Comparison of ENCODE assay signal across 17 cellular contexts in the genomic region with DNA sequence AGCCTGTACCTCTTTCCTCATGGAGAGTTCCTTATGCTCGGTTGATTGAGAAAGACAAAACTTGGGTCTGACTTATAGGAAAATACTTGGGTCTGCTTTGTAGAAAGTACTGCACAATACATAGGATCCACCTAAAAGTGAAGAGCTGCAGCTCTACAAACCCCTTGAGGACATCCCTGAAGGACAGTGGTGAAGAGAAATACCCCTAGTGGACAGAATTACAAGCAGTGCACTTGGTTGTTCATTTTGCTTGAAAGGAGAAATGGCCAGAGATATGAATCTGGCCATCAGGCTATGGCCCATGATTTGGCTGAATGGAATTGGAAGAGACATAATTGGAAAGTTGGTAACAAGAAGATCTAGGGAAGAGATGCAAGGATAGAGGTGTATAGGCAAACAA. TPM values are rescaled to one million over a fixed set of nuclear protein-coding genes. Genes with fewer than 3 reads are reported as not detected.
A peak's percentile ranks its signal among the peaks of the same experiment; 100 is the strongest.
DNase-seq lines count a peak whose midpoint lies in the region; ATAC-seq and TF ChIP-seq lines count a peak whose summit lies in the region.
"Had no signal": no experiment of that assay in that cellular context is flagged by ENCODE, and none has a peak within 500 bp of the region (broad histone marks: within the 10 kb centered on the region; RNA-seq: fewer than 3 reads in every experiment).

No MANE protein-coding gene starts in this region.

- H3K27me3 ChIP-seq in H9 (ENCODE audit: insufficient read depth, low read length) (no peaks in the 10 kb centered on the region), neutrophil (no peaks in the 10 kb centered on the region), Peyer's patch (no peaks in the 10 kb centered on the region)
- H3K27me3 ChIP-seq: SJCRH30 had no signal

- H3K18ac ChIP-seq in H9 (ENCODE audit: insufficient read length, low read depth, low read length): no peak overlapping the region

- TF ChIP-seq POLR2A in Peyer's patch (IDR thresholded peaks at IDR 0.05): no peak

- H3K23me2 ChIP-seq in H9 (ENCODE audit: insufficient read length, low read depth, low read length, poor library complexity, severe bottlenecking): no peaks in the 10 kb centered on the region

- TF ChIP-seq CTCF in H9 (conservative IDR thresholded peaks at IDR 0.05): peak; percentile 40
- 0 out of 2 replicates have a peak, but pooled peaks have one; percentile 40 for TF ChIP-seq CTCF in OCI-LY7 (conservative IDR thresholded peaks at IDR 0.05; ENCODE audit: low read length)
- TF ChIP-seq CTCF in neutrophil (IDR thresholded peaks at IDR 0.05): no peak
- no peak for TF ChIP-seq CTCF in Peyer's patch (IDR thresholded peaks at IDR 0.05)
- TF ChIP-seq CTCF in CD14-positive monocyte (IDR thresholded peaks at IDR 0.05): no peak

- no peaks in the 10 kb centered on the region for H3K79me1 ChIP-seq in H9 (ENCODE audit: insufficient read depth, low read depth, low read length, poor library complexity, severe bottlenecking)

- H3K23ac ChIP-seq in H9 (ENCODE audit: insufficient read length, low read depth, low read length): no peak overlapping the region

- no peak overlapping the region for H3K14ac ChIP-seq in H9 (ENCODE audit: insufficient read depth, low read length)

- H3K4me3 ChIP-seq in OCI-LY7 (ENCODE audit: low read depth, low read length, poor library complexity, severe bottlenecking) (no peak overlapping the region), neutrophil (ENCODE audit: low read depth in 1 of 2, low read length in 1 of 2) (no peak overlapping the region), Peyer's patch (no peak overlapping the region)
- H3K4me3 ChIP-seq: SJCRH30 had no signal

- H4K8ac ChIP-seq in H9 (replicated peaks; ENCODE audit: insufficient read length, low read depth, low read length): no peak overlapping the region

- H4K20me1 ChIP-seq in H9 (ENCODE audit: control insufficient read depth, insufficient read depth, insufficient read length) (no peaks in the 10 kb centered on the region), OCI-LY7 (ENCODE audit: insufficient read depth, low read length) (no peaks in the 10 kb centered on the region)

- H3K9me2 ChIP-seq in OCI-LY7 (ENCODE audit: insufficient read depth, low read length): no peaks in the 10 kb centered on the region

- H4K5ac ChIP-seq in H9 (ENCODE audit: insufficient read length, low read depth, low read length): no peak overlapping the region

- H3K36me3 ChIP-seq in OCI-LY7 (ENCODE audit: insufficient read depth, low read length) (peaks cover 30% of the 10 kb centered on the region), neutrophil (no peaks in the 10 kb centered on the region), Peyer's patch (no peaks in the 10 kb centered on the region)
- H3K36me3 ChIP-seq: SJCRH30 had no signal

- H3K4ac ChIP-seq in H9 (ENCODE audit: low read depth, low read length): no peak overlapping the region

- no peak overlapping the region for H3K27ac Mint-ChIP-seq in H9
- H3K27ac Mint-ChIP-seq in CD14-positive monocyte: no peak overlapping the region
- H3K27ac Mint-ChIP-seq: CD4-positive, alpha-beta T cell had no signal

- H3K9me3 Mint-ChIP-seq in H9: no peaks in the 10 kb centered on the region
- peaks cover 0 to 3% (median 0%) of the 10 kb centered on the region in 7 donors for H3K9me3 Mint-ChIP-seq in CD14-positive monocyte
- H3K9me3 Mint-ChIP-seq: CD4-positive, alpha-beta T cell had no signal

- intact Hi-C loops in OCI-LY7 (cut with micrococcal nuclease; ENCODE audit: unreplicated experiment) (no loop called here), CD14-positive monocyte (cut with micrococcal nuclease) (no loop called here)

- peak; percentile 5 for ATAC-seq in esophagus mucosa

- no peak overlapping the region for H2BK12ac ChIP-seq in H9 (ENCODE audit: insufficient read length, low read depth, low read length)

- no peak overlapping the region for H2AFZ ChIP-seq in H9 (ENCODE audit: low read length)
- no peak overlapping the region for H2AFZ ChIP-seq in OCI-LY7 (ENCODE audit: low read length)

- CTCF ChIA-PET in OCI-LY7 (lab: Charles Lee; ENCODE audit: unreplicated experiment): no interaction called here

- no peak overlapping the region for H3K27ac ChIP-seq in H9 (ENCODE audit: insufficient read length, low read depth, low read length)
- H3K27ac ChIP-seq in OCI-LY7 (ENCODE audit: low read depth, low read length, poor library complexity, severe bottlenecking): no peak overlapping the region
- H3K27ac ChIP-seq in neutrophil: peak overlapping the region; percentile 46
- H3K27ac ChIP-seq in Peyer's patch: no peak overlapping the region
- H3K27ac ChIP-seq: SJCRH30 had no signal

- WGBS in H9 (ENCODE audit: extremely low coverage, insufficient read length, low lambda C conversion rate): no CpG with 5 or more reads among the region's 1 CpG

- H3K79me2 ChIP-seq in H9 (ENCODE audit: insufficient read depth, low read length): no peaks in the 10 kb centered on the region
- peaks cover 6% of the 10 kb centered on the region; the same call in 1 of the 2 replicates for H3K79me2 ChIP-seq in OCI-LY7 (ENCODE audit: insufficient read depth, low read depth, low read length)

- no peak overlapping the region for H2AK5ac ChIP-seq in H9 (ENCODE audit: insufficient read length, low read length)

- in situ Hi-C loops in G401 (cut with HindIII; ENCODE audit: low sequenced_read_pairs): no loop called here

- BruUV-seq in OCI-LY7 (replicated peaks; lab: Mats Ljungman, UMichigan): no TSS peak

- H3K4me3 Mint-ChIP-seq in H9 (no peak overlapping the region), CD14-positive monocyte (no peak overlapping the region)
- H3K4me3 Mint-ChIP-seq: CD4-positive, alpha-beta T cell had no signal

- no peak overlapping the region for H2BK15ac ChIP-seq in H9 (ENCODE audit: low read depth, low read length)

- peaks cover 13 to 29% (median 20%) of the 10 kb centered on the region in 3 experiments; a peak in 6 of 7 replicates for H3K36me3 Mint-ChIP-seq in H9 (ENCODE audit: insufficient read depth in 1 of 3, low read depth in 3 of 3)
- H3K36me3 Mint-ChIP-seq in CD14-positive monocyte: no peaks in the 10 kb centered on the region

- H3K4me2 ChIP-seq in H9 (ENCODE audit: insufficient read depth, insufficient read length, low read length): no peak overlapping the region
- no peak overlapping the region for H3K4me2 ChIP-seq in OCI-LY7 (ENCODE audit: low read length)

- POLR2A ChIA-PET in OCI-LY7 (lab: Charles Lee): no interaction called here

- no peak overlapping the region for H2BK120ac ChIP-seq in H9 (ENCODE audit: low read depth, low read length, poor library complexity, severe bottlenecking)

- DNase-seq in H9 (no peak), OCI-LY7 (ENCODE audit: low spot score) (no peak), Peyer's patch (no peak), CD14-positive monocyte (ENCODE audit: low spot score) (no peak), G401 (ENCODE audit: low spot score) (no peak)
- DNase-seq: ACHN; AML-193; CD4-positive, alpha-beta T cell; DMS79 treated with DMSO at 0.1 percent for 48 hours; GDM1; MM.1S; NCI-H1105 treated with DMSO at 0.1 percent for 48 hours; NCI-H1694 treated with DMSO at 0.1 percent for 48 hours; NCI-H526 treated with DMSO at 0.1 percent for 48 hours; SJCRH30 had no signal

- H2BK5ac ChIP-seq in H9 (ENCODE audit: insufficient read length, low read length): no peak overlapping the region

- H3K4me1 ChIP-seq in H9 (ENCODE audit: insufficient read depth, low read length) (no peaks in the 10 kb centered on the region), OCI-LY7 (ENCODE audit: insufficient read depth, low read length, poor library complexity, severe bottlenecking) (no peaks in the 10 kb centered on the region), neutrophil (ENCODE audit: control insufficient read depth in 1 of 2, insufficient read depth in 1 of 2, low read depth in 1 of 2, low read length in 1 of 2) (peaks cover 49 to 56% of the 10 kb centered on the region in 2 experiments), Peyer's patch (no peaks in the 10 kb centered on the region)
- H3K4me1 ChIP-seq: SJCRH30 had no signal

- no peak overlapping the region for H3K9ac ChIP-seq in H9 (ENCODE audit: extremely low read depth, insufficient read length, low read length)

- H3K27me3 Mint-ChIP-seq in H9 (ENCODE audit: low read depth): no peaks in the 10 kb centered on the region
- peaks cover 22 to 34% (median 24%) of the 10 kb centered on the region in 3 donors for H3K27me3 Mint-ChIP-seq in CD14-positive monocyte (ENCODE audit: low read depth in 3 of 3)

- no peaks in the 10 kb centered on the region for H3K9me3 ChIP-seq in H9 (ENCODE audit: control insufficient read depth, low read depth, low read length)
- no peaks in the 10 kb centered on the region for H3K9me3 ChIP-seq in OCI-LY7 (ENCODE audit: low read length)
- no peaks in the 10 kb centered on the region for H3K9me3 ChIP-seq in neutrophil
- no peaks in the 10 kb centered on the region for H3K9me3 ChIP-seq in Peyer's patch
- H3K9me3 ChIP-seq: SJCRH30 had no signal

- no peak overlapping the region for H4K91ac ChIP-seq in H9 (ENCODE audit: insufficient read length, low read depth, low read length)

- H3K56ac ChIP-seq in H9 (ENCODE audit: insufficient read length, low read depth, low read length): no peak overlapping the region

- H3T11ph ChIP-seq in H9 (ENCODE audit: low read length): no peak overlapping the region

- no peak overlapping the region for H2BK20ac ChIP-seq in H9 (ENCODE audit: low read depth, low read length, poor library complexity, severe bottlenecking)

- H3K4me1 Mint-ChIP-seq in H9 (peaks cover 0 to 4% of the 10 kb centered on the region in 2 experiments; a peak in 3 of 4 replicates), CD14-positive monocyte (no peaks in the 10 kb centered on the region)

RNA-seq across cellular contexts. Expression of a gene that starts 8.3 kb away (rescaled TPM):
- total RNA-seq in H9 (2021) (1,507 and 1,551 TPM in 2 replicates), OCI-LY7 (2022) (198 and 224 TPM in 2 replicates), esophagus mucosa (1,371 TPM), Peyer's patch (100 to 1,000 TPM in 1 of 4 donors, 10 to 100 TPM in 3; 38.9 to 119 (median 68.9) TPM)
- total RNA-seq in OCI-LY7 (2014; rRNA removed; shearing (Covaris generic)): 320 and 382 TPM in 2 replicates
- polyA plus RNA-seq in CD14-positive monocyte: under 1 TPM; 0.29 to 0.46 TPM
- total RNA-seq in G401 (2014; rRNA removed; shearing (Covaris generic)): 1.3 TPM in 1 of 2 replicates, not detected in the other
- total RNA-seq: CD4-positive, alpha-beta T cell had no signal

Comparison
In these comparisons a context has a peak if more than half of its experiments do, and no peak if none do; other contexts are left out.
1. CTCF ChIP-seq: peak in H9 (single experiment) and OCI-LY7 (single experiment); none in neutrophil (single experiment), Peyer's patch (0 of 6) and CD14-positive monocyte (single experiment).
2. RNA of a gene that starts 8.3 kb away (total RNA-seq): 1,507 to 1,551 TPM in H9, 1,371 TPM in esophagus mucosa (single experiment), 198 to 382 TPM in OCI-LY7 and 38.9 to 119 TPM in Peyer's patch; 1.3 TPM in G401; every median in the first group is over 10 times any median in the second.